ENCODE assay signal across 27 cellular contexts in the genomic region with DNA sequence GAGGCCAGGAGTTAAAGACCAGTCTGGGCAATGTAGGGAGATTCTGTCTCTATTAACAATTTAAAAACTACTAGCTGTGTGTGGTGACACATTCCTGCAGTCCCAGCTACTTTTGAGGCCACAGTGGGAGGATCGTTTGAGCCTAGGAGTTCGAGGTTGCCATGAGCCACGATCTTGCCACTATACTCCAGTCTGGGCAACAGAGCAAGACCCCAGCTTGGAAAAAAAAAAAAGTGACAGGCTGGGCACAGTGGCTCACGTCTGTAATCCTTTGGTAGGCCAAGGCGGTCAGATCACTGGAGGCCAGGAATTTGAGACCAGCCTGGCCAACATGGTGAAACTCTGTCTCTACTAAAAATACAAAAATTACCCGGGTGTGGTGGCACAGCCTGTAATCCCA. TPM values are rescaled to one million over a fixed set of nuclear protein-coding genes. Genes with fewer than 3 reads are reported as not detected.
"Had no signal": no experiment of that assay in that cellular context is flagged by ENCODE, and none has a peak within 500 bp of the region (broad histone marks: within the 10 kb centered on the region; RNA-seq: fewer than 3 reads in every experiment).

No MANE protein-coding gene starts in this region.

- H3K4me3 Mint-ChIP-seq: dendritic cell treated with granulocyte-macrophage colony-stimulating factor and Interleukin-4, amounts not matched to agents 40 ng/mL and 50 ng/mL, for 4 days; effector memory CD8-positive, alpha-beta T cell; endodermal cell; mesothelial cell of epicardium had no signal

- FAIRE-seq: endometrium, islet of Langerhans, keratinocyte had no signal

- H3K4me1 ChIP-seq: colonic mucosa, esophagus squamous epithelium, gastrocnemius medialis, heart right ventricle, left lung, lower lobe of right lung had no signal

- H3K9me3 ChIP-seq: colonic mucosa, esophagus squamous epithelium, gastrocnemius medialis, heart right ventricle, left lung, lower lobe of right lung, mucosa of descending colon had no signal

- H3K27ac Mint-ChIP-seq: mesothelial cell of epicardium had no signal

- H3K27ac ChIP-seq: colonic mucosa, epithelial cell of prostate, esophagus squamous epithelium, gastrocnemius medialis, heart right ventricle, left lung, lower lobe of right lung had no signal

- H3K4me3 ChIP-seq: colonic mucosa, esophagus squamous epithelium, gastrocnemius medialis, heart right ventricle, left lung, lower lobe of right lung, mucosa of descending colon had no signal

- H3K27me3 Mint-ChIP-seq: dendritic cell treated with granulocyte-macrophage colony-stimulating factor and Interleukin-4, amounts not matched to agents 40 ng/mL and 50 ng/mL, for 4 days; effector memory CD8-positive, alpha-beta T cell had no signal

- ATAC-seq: effector memory CD8-positive, alpha-beta T cell; esophagus mucosa; gastrocnemius medialis; heart right ventricle; left cardiac atrium; left lung; left ventricle myocardium superior; lower lobe of right lung; mucosa of descending colon had no signal

- DNase-seq: colonic mucosa; cortex of kidney; effector CD8-positive, alpha-beta T cell; effector memory CD8-positive, alpha-beta T cell; endodermal cell; erythroblast; esophagus squamous epithelium; foreskin fibroblast; foreskin melanocyte; gastrocnemius medialis; glutamatergic neuron; head of caudate nucleus; heart right ventricle; hippocampal formation; left cardiac atrium; left lung; left ventricle myocardium superior; lower lobe of right lung; mesenchymal stem cell; mucosa of descending colon had no signal

- H3K4me1 Mint-ChIP-seq: mesothelial cell of epicardium had no signal

- H3K9me3 Mint-ChIP-seq: dendritic cell treated with granulocyte-macrophage colony-stimulating factor and Interleukin-4, amounts not matched to agents 40 ng/mL and 50 ng/mL, for 4 days; effector memory CD8-positive, alpha-beta T cell; mesothelial cell of epicardium had no signal

- H3K27me3 ChIP-seq: colonic mucosa, esophagus squamous epithelium, gastrocnemius medialis, heart right ventricle, left lung had no signal

RNA-seq across cellular contexts. Expression of a gene that starts 27.8 kb away (rescaled TPM):
- total RNA-seq: left ventricle myocardium superior, lower lobe of right lung had no signal
